Comparison of ENCODE assay signal across 14 cellular contexts in the genomic region with DNA sequence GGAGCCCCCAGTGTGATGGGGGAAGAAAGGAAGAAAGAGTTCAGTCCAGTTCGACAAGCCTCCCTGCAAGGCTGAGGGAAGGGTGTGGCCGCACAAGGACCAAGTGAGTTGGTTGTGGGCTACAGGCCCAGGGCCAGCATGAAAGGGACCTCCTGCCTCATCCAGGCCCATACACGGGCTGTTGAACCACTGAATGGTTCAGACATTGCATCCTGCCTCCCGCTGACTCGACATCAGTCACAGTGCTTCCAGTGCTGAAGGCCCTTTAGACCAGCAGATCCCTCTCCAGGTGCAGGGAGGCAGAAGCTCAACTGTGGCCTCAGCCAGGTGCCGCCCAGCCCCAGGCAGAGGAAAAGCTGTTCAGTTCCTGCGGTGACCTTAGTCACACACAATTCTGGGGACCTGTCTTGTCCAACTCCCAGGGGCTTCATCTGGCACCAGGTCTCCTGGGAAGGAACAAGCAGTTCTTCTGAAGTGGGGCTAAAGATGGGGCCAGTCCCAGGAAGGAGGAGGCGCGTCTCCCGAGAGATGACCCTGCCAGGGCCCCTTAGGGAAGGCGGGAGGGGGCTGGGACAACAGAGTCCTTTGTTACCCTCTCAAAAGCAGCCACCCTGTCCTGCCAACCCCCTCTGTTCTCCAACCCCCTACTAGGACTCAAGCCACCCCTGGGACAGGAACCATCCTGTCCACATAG. TPM values are rescaled to one million over a fixed set of nuclear protein-coding genes. Genes with fewer than 3 reads are reported as not detected.
DNase-seq lines count a peak whose midpoint lies in the region; ATAC-seq, FAIRE-seq and TF ChIP-seq lines count a peak whose summit lies in the region.
"Had no signal": no experiment of that assay in that cellular context is flagged by ENCODE, and none has a peak within 500 bp of the region (broad histone marks: within the 10 kb centered on the region; RNA-seq: fewer than 3 reads in every experiment).

No MANE protein-coding gene starts in this region.

- peak overlapping the region; percentile 14 for H3K27ac Mint-ChIP-seq in memory B cell

- no peak for TF ChIP-seq POLR2A in heart left ventricle (IDR thresholded peaks at IDR 0.05)

- TF ChIP-seq CTCF in heart left ventricle (IDR thresholded peaks at IDR 0.05), result no peak
- TF ChIP-seq CTCF in VCaP (conservative IDR thresholded peaks at IDR 0.05), result no peak
- no peak for TF ChIP-seq CTCF in kidney (IDR thresholded peaks at IDR 0.05; ENCODE audit: borderline replicate concordance, extremely low read depth, insufficient read depth)

- no peaks in the 10 kb centered on the region for H3K27me3 Mint-ChIP-seq in memory B cell

- no peak for ATAC-seq in heart left ventricle
- ATAC-seq in left ventricle myocardium superior, result no peak
- no peak for ATAC-seq in memory B cell (ENCODE audit: low read depth)
- ATAC-seq in GM19467 (IDR thresholded peaks at IDR 0.05; ENCODE audit: unreplicated experiment), result no peak
- ATAC-seq in GM21723 (IDR thresholded peaks at IDR 0.05; ENCODE audit: unreplicated experiment), result no peak
- no peak for ATAC-seq in HG03469 (IDR thresholded peaks at IDR 0.05; ENCODE audit: unreplicated experiment)
- ATAC-seq: right cardiac atrium had no signal

- H3K27ac ChIP-seq in heart left ventricle, result peak overlapping the region in 7 of 12 donors; percentile 3 to 96 (median 61)
- H3K27ac ChIP-seq in VCaP, result peak overlapping the region; percentile 86
- no peak overlapping the region for H3K27ac ChIP-seq in kidney (ENCODE audit: low read depth in 2 of 2, low read length in 2 of 2)

- intact Hi-C loops in heart left ventricle (cut with DNase I) (no loop called here), left ventricle myocardium superior (cut with micrococcal nuclease) (no loop called here), kidney (cut with DNase I) (no loop called here)

- no peak overlapping the region for H3K4me3 Mint-ChIP-seq in memory B cell

- no peaks in the 10 kb centered on the region for H3K36me3 Mint-ChIP-seq in memory B cell

- H3K9me3 Mint-ChIP-seq in memory B cell, result no peaks in the 10 kb centered on the region

- DNase-seq in heart left ventricle (peak in 1 of 5 donors; percentile 25), left ventricle myocardium superior (no peak), memory B cell (ENCODE audit: low spot score in 2 of 2) (no peak), kidney (no peak)
- DNase-seq: NCI-H2171 treated with DMSO at 0.1 percent for 48 hours; stimulated activated CD8-positive, alpha-beta memory T cell treated with anti-CD3 and anti-CD28 coated beads, Interleukin-4, amount 100 ng/mL, for 48 hours had no signal

- H3K9ac ChIP-seq in kidney (ENCODE audit: low read length in 2 of 2), result no peak overlapping the region

- no peaks in the 10 kb centered on the region for H3K27me3 ChIP-seq in heart left ventricle

- H3K4me1 ChIP-seq in heart left ventricle, result peaks cover 34 to 100% (median 89%) of the 10 kb centered on the region in 12 donors
- H3K4me1 ChIP-seq in kidney (ENCODE audit: control insufficient read depth in 1 of 2, insufficient read depth in 1 of 2, low read depth in 1 of 2, low read length in 2 of 2), result peaks cover 34 to 79% of the 10 kb centered on the region in 2 donors

- H3K36me3 ChIP-seq in heart left ventricle (peaks cover 0 to 6% (median 0%) of the 10 kb centered on the region in 9 donors), kidney (ENCODE audit: control insufficient read depth in 1 of 2, insufficient read depth in 2 of 2, low read length in 2 of 2) (no peaks in the 10 kb centered on the region)

- WGBS in heart left ventricle, 4 donors, result 72 to 81% (median 76%) methylated on average over 9 to 11 of the region's 11 CpGs

- H3K9me3 ChIP-seq in heart left ventricle, result no peaks in the 10 kb centered on the region
- no peaks in the 10 kb centered on the region for H3K9me3 ChIP-seq in kidney (ENCODE audit: control insufficient read depth in 1 of 2, low read length in 2 of 2)

- H3K4me1 Mint-ChIP-seq in memory B cell, result peaks cover 30% of the 10 kb centered on the region

- H3K4me3 ChIP-seq in heart left ventricle (no peak overlapping the region), kidney (ENCODE audit: low read length in 2 of 2) (no peak overlapping the region)

- FAIRE-seq in kidney (lab: Jason Lieb, UNC), result no peak
- FAIRE-seq: GM18507, HTR-8/SVneo, TTC549 had no signal

RNA-seq across cellular contexts. Expression of gene ARRB1, which starts 6.6 kb away (rescaled TPM):
- total RNA-seq in heart left ventricle (10 to 100 TPM; 15.2 to 58.9 (median 29.2) TPM), left ventricle myocardium superior (26.5 TPM), kidney (53.8 TPM)
- polyA plus RNA-seq in heart left ventricle (10 to 100 TPM in 1 of 2 donors, 1 to 10 TPM in 1; 7.9 to 12.5 TPM), kidney (ENCODE audit: insufficient read depth, low read depth, low replicate concordance) (17.6 TPM)

RNA-seq across cellular contexts. Expression of gene RPS3, which starts 54.4 kb away (rescaled TPM):
- 1,000 to 10,000 TPM in 4 of 9 donors, 100 to 1,000 TPM in 5; 434 to 1,232 (median 990) TPM for total RNA-seq in heart left ventricle
- polyA plus RNA-seq in heart left ventricle, result 1,000 to 10,000 TPM in 1 of 2 donors, 100 to 1,000 TPM in 1; 761 to 2,100 TPM
- 874 TPM for total RNA-seq in left ventricle myocardium superior
- 1,724 TPM for total RNA-seq in kidney
- 1,510 TPM for polyA plus RNA-seq in kidney (ENCODE audit: insufficient read depth, low read depth, low replicate concordance)

Comparison
In these comparisons a context has a peak if more than half of its experiments do, and no peak if none do; other contexts are left out.
1. H3K27ac ChIP-seq: peak in heart left ventricle (7 of 12) and VCaP (single experiment); none in kidney (0 of 2).